ENCODE assay signal across 8 cellular contexts in genomic region chr16:23557779-23558330, GRCh38. TPM values are rescaled to one million over a fixed set of nuclear protein-coding genes. Genes with fewer than 3 reads are reported as not detected.
A peak's percentile ranks its signal among the peaks of the same experiment; 100 is the strongest.
DNase-seq lines count a peak whose midpoint lies in the region; ATAC-seq and TF ChIP-seq lines count a peak whose summit lies in the region.

No MANE protein-coding gene starts in this region.

- H3K4me3 ChIP-seq in left ventricle myocardium inferior: peak overlapping the region; percentile 95
- H3K4me3 ChIP-seq in rectal smooth muscle tissue (ENCODE audit: low read length): peak overlapping the region; percentile 90

- no peaks in the 10 kb centered on the region for H3K9me3 Mint-ChIP-seq in activated naive CD4-positive, alpha-beta T cell treated with anti-CD3 and anti-CD28 coated beads, Interleukin-2, amount 50 U/mL, for 72 hours

- no peak for TF ChIP-seq CTCF in left ventricle myocardium inferior (IDR thresholded peaks at IDR 0.05; ENCODE audit: borderline replicate concordance)

- H3K27ac Mint-ChIP-seq in activated naive CD4-positive, alpha-beta T cell treated with anti-CD3 and anti-CD28 coated beads, Interleukin-2, amount 50 U/mL, for 72 hours: peak overlapping the region; percentile 94 to 98

- peak in 3 of 4 experiments; percentile 3 to 27 (median 18) for DNase-seq in activated naive CD4-positive, alpha-beta T cell (lab: John Stamatoyannopoulos, UW)
- DNase-seq in activated naive CD4-positive, alpha-beta T cell treated with anti-CD3 and anti-CD28 coated beads, Interleukin-2, amount 50 U/mL, for 16 hours: no peak
- DNase-seq in activated naive CD4-positive, alpha-beta T cell treated with anti-CD3 and anti-CD28 coated beads, Interleukin-2, amount 50 U/mL, for 72 hours (ENCODE audit: low spot score in 2 of 2): no peak
- no peak for DNase-seq in left ventricle myocardium inferior
- DNase-seq in effector CD4-positive, alpha-beta T cell: no peak

- H3K27ac ChIP-seq in KOPT-K1 (ENCODE audit: low read depth, low read length, poor library complexity, severe bottlenecking) (peak overlapping the region; percentile 86), left ventricle myocardium inferior (replicated peaks) (peak overlapping the region; percentile 93), rectal smooth muscle tissue (ENCODE audit: low read depth, low read length) (peak overlapping the region; percentile 92)

- peak in 1 of 2 donors; percentile 4 for ATAC-seq in activated naive CD4-positive, alpha-beta T cell treated with anti-CD3 and anti-CD28 coated beads, Interleukin-2, amount 50 U/mL, for 72 hours
- ATAC-seq in HG03175 (IDR thresholded peaks at IDR 0.05; ENCODE audit: unreplicated experiment): no peak

- H3K36me3 Mint-ChIP-seq in activated naive CD4-positive, alpha-beta T cell treated with anti-CD3 and anti-CD28 coated beads, Interleukin-2, amount 50 U/mL, for 72 hours: peaks cover 8 to 17% of the 10 kb centered on the region in 2 donors

- H3K4me1 ChIP-seq in left ventricle myocardium inferior (peaks cover 50% of the 10 kb centered on the region), rectal smooth muscle tissue (ENCODE audit: control insufficient read depth, insufficient read depth, low read length) (peaks cover 18% of the 10 kb centered on the region)

- H3K36me3 ChIP-seq in KOPT-K1 (ENCODE audit: insufficient read depth, low read length) (peaks cover 45% of the 10 kb centered on the region), left ventricle myocardium inferior (peaks cover 40% of the 10 kb centered on the region), rectal smooth muscle tissue (ENCODE audit: control insufficient read depth, insufficient read depth, low read length) (peaks cover 25% of the 10 kb centered on the region)

- H3K9me3 ChIP-seq in KOPT-K1 (ENCODE audit: insufficient read depth, low read length, poor library complexity, severe bottlenecking) (no peaks in the 10 kb centered on the region), left ventricle myocardium inferior (replicated peaks) (no peaks in the 10 kb centered on the region)

- peak overlapping the region; percentile 59 for H3K9ac ChIP-seq in rectal smooth muscle tissue (ENCODE audit: low read length)

- intact Hi-C loops in left ventricle myocardium inferior (cut with micrococcal nuclease): no loop called here

- H3K27me3 ChIP-seq in left ventricle myocardium inferior (ENCODE audit: low read depth): no peaks in the 10 kb centered on the region
- H3K27me3 ChIP-seq in rectal smooth muscle tissue (ENCODE audit: control insufficient read depth, insufficient read depth, low read length): no peaks in the 10 kb centered on the region

RNA-seq across cellular contexts. Expression of gene UBFD1, which starts 0.3 kb away (rescaled TPM):
- total RNA-seq in activated naive CD4-positive, alpha-beta T cell treated with anti-CD3 and anti-CD28 coated beads, Interleukin-2, amount 50 U/mL, for 72 hours: 10 to 100 TPM; 44.0 to 61.5 TPM
- 61.4 TPM for total RNA-seq in left ventricle myocardium inferior

RNA-seq across cellular contexts. Expression of gene EARS2, which starts 0.7 kb away (rescaled TPM):
- total RNA-seq in activated naive CD4-positive, alpha-beta T cell treated with anti-CD3 and anti-CD28 coated beads, Interleukin-2, amount 50 U/mL, for 72 hours: 10 to 100 TPM; 22.9 to 30.6 TPM
- total RNA-seq in left ventricle myocardium inferior: 21.1 TPM

RNA-seq across cellular contexts. Expression of gene NDUFAB1, which starts 38.3 kb away (rescaled TPM):
- 100 to 1,000 TPM; 123 to 150 TPM for total RNA-seq in activated naive CD4-positive, alpha-beta T cell treated with anti-CD3 and anti-CD28 coated beads, Interleukin-2, amount 50 U/mL, for 72 hours
- total RNA-seq in left ventricle myocardium inferior: 464 TPM

RNA-seq across cellular contexts. Expression of gene GGA2, which starts 47.6 kb away (rescaled TPM):
- 100 to 1,000 TPM in 1 of 2 donors, 10 to 100 TPM in 1; 83.4 to 120 TPM for total RNA-seq in activated naive CD4-positive, alpha-beta T cell treated with anti-CD3 and anti-CD28 coated beads, Interleukin-2, amount 50 U/mL, for 72 hours
- 59.4 TPM for total RNA-seq in left ventricle myocardium inferior

Comparison
In these comparisons a context has a peak if more than half of its experiments do, and no peak if none do; other contexts are left out.
1. DNase-seq: peak in activated naive CD4-positive, alpha-beta T cell (3 of 4); none in activated naive CD4-positive, alpha-beta T cell treated with anti-CD3 and anti-CD28 coated beads, Interleukin-2, amount 50 U/mL, for 16 hours (single experiment), activated naive CD4-positive, alpha-beta T cell treated with anti-CD3 and anti-CD28 coated beads, Interleukin-2, amount 50 U/mL, for 72 hours (0 of 2), left ventricle myocardium inferior (single experiment) and effector CD4-positive, alpha-beta T cell (single experiment).
2. Peak in every context shown above with its lines, with median percentiles within 50 percentile points of each other: H3K27ac ChIP-seq.